In genomic region chr16:3458852-3459361, GRCh38 we compare ENCODE assay signal across 6 cellular contexts. TPM values are rescaled to one million over a fixed set of nuclear protein-coding genes. Genes with fewer than 3 reads are reported as not detected.
DNase-seq lines count a peak whose midpoint lies in the region; ATAC-seq, FAIRE-seq and TF ChIP-seq lines count a peak whose summit lies in the region.

No MANE protein-coding gene starts in this region.

- H3K27ac ChIP-seq in CD4-positive, alpha-beta memory T cell (ENCODE audit: low read depth, low read length) = peak overlapping the region; percentile 88
- peak overlapping the region; percentile 65 for H3K27ac ChIP-seq in H1 (ENCODE audit: low read depth, low read length)
- peak overlapping the region; percentile 98 for H3K27ac ChIP-seq in rectal smooth muscle tissue (ENCODE audit: low read depth, low read length)

- H4K91ac ChIP-seq in H1 (replicated peaks; ENCODE audit: insufficient read length, low read length) = no peak overlapping the region

- peak overlapping the region; percentile 75 to 97 (median 94) for H3K27ac Mint-ChIP-seq in CD4-positive, alpha-beta memory T cell
- peak overlapping the region; percentile 49 to 87 (median 72) for H3K27ac Mint-ChIP-seq in IgD-negative memory B cell

- H4K8ac ChIP-seq in H1 (ENCODE audit: extremely low read depth, insufficient read depth, low read length) = no peak overlapping the region

- no peak for TF ChIP-seq RAD21 in H1 (IDR thresholded peaks at IDR 0.05 in 1 of 2, conservative IDR thresholded peaks at IDR 0.05 in 1 of 2; ENCODE audit: low read depth in 2 of 2, low read length in 2 of 2)

- H3K9ac ChIP-seq in H1 (replicated peaks in 1 of 4; ENCODE audit: extremely low read depth in 1 of 4, low read depth in 3 of 4, low read length in 3 of 4) = peak overlapping the region; percentile 45 to 92 (median 86); a peak in 6 of 7 replicates
- H3K9ac ChIP-seq in rectal smooth muscle tissue (ENCODE audit: low read length) = peak overlapping the region; percentile 80

- no peaks in the 10 kb centered on the region for H3K36me3 ChIP-seq in CD4-positive, alpha-beta memory T cell (ENCODE audit: insufficient read depth, low read length)
- H3K36me3 ChIP-seq in H1 (ENCODE audit: control insufficient read depth in 2 of 4, insufficient read depth in 4 of 4, low read length in 3 of 4) = no peaks in the 10 kb centered on the region
- no peaks in the 10 kb centered on the region for H3K36me3 ChIP-seq in rectal smooth muscle tissue (ENCODE audit: control insufficient read depth, insufficient read depth, low read length)

- H2BK5ac ChIP-seq in H1 (ENCODE audit: low read depth, low read length) = peak overlapping the region; percentile 95; the same call in 1 of the 2 replicates

- TF ChIP-seq POLR2A in H1 (IDR thresholded peaks at IDR 0.05; ENCODE audit: control extremely low read depth in 1 of 2, low read depth in 2 of 2, low read length in 2 of 2) = no peak

- H2BK12ac ChIP-seq in H1 (ENCODE audit: low read depth, low read length) = no peak overlapping the region

- H3K4me3 Mint-ChIP-seq in CD4-positive, alpha-beta memory T cell = peak overlapping the region; percentile 74 to 94 (median 94)
- peak overlapping the region; percentile 63 to 94 (median 91) for H3K4me3 Mint-ChIP-seq in IgD-negative memory B cell

- TF ChIP-seq EP300 in H1 (IDR thresholded peaks at IDR 0.05; ENCODE audit: borderline replicate concordance in 1 of 2, low read depth in 2 of 2, low read length in 2 of 2) = no peak

- H3K23ac ChIP-seq in H1 (ENCODE audit: insufficient read length) = no peak overlapping the region

- no peak overlapping the region for H2BK20ac ChIP-seq in H1 (ENCODE audit: low read length)

- intact Hi-C loops in CD4-positive, alpha-beta memory T cell (cut with micrococcal nuclease) = loop anchor here (1.0 to 10.0 kb wide), 4 partner anchors 16 to 304 kb away; partner anchors contain the start of genes NAA60, TIGD7, ZNF263 and ZNF597

- CTCF ChIA-PET in CD4-positive, alpha-beta memory T cell (lab: Charles Lee; ENCODE audit: partially characterized antibody) = interaction anchor here (0.8 kb wide), 1 partner anchor 196 kb away, joined by 3 read pairs; no protein-coding TSS in a partner anchor
- CTCF ChIA-PET in H1 (lab: Charles Lee; ENCODE audit: partially characterized antibody) = no interaction called here

- ATAC-seq in HG03097 (IDR thresholded peaks at IDR 0.05; ENCODE audit: low FRiP score, unreplicated experiment) = no peak

- H3K4me3 ChIP-seq in CD4-positive, alpha-beta memory T cell (ENCODE audit: low read length in 2 of 2) = peak overlapping the region; percentile 79 to 94
- H3K4me3 ChIP-seq in H1 (ENCODE audit: extremely low read depth in 1 of 4, insufficient read depth in 2 of 4, low read depth in 3 of 4, low read length in 4 of 4) = peak overlapping the region; percentile 85 to 97 (median 88)
- H3K4me3 ChIP-seq in rectal smooth muscle tissue (ENCODE audit: low read length) = peak overlapping the region; percentile 97

- peaks cover 12 to 56% of the 10 kb centered on the region in 2 experiments for H3K79me2 ChIP-seq in H1 (ENCODE audit: control insufficient read depth in 1 of 2, insufficient read depth in 2 of 2, low read length in 2 of 2)

- peaks cover 8% of the 10 kb centered on the region; the same call in 1 of the 2 replicates for H3K23me2 ChIP-seq in H1 (ENCODE audit: low read depth, low read length)

- no peak overlapping the region for H3K14ac ChIP-seq in H1 (ENCODE audit: insufficient read length)

- H3K27me3 ChIP-seq in CD4-positive, alpha-beta memory T cell (ENCODE audit: insufficient read depth, low read length) = no peaks in the 10 kb centered on the region
- H3K27me3 ChIP-seq in H1 (replicated peaks in 1 of 4; ENCODE audit: control insufficient read depth in 3 of 4, extremely low read depth in 1 of 4, insufficient read depth in 3 of 4, low read length in 3 of 4) (no peaks in the 10 kb centered on the region), rectal smooth muscle tissue (ENCODE audit: control insufficient read depth, insufficient read depth, low read length) (no peaks in the 10 kb centered on the region)

- H3K9me3 Mint-ChIP-seq in CD4-positive, alpha-beta memory T cell = no peaks in the 10 kb centered on the region
- no peaks in the 10 kb centered on the region for H3K9me3 Mint-ChIP-seq in IgD-negative memory B cell

- peaks cover 0 to 6% of the 10 kb centered on the region in 2 donors for H3K36me3 Mint-ChIP-seq in CD4-positive, alpha-beta memory T cell
- no peaks in the 10 kb centered on the region for H3K36me3 Mint-ChIP-seq in IgD-negative memory B cell

- H3K4me1 Mint-ChIP-seq in CD4-positive, alpha-beta memory T cell = peaks cover 33 to 61% (median 49%) of the 10 kb centered on the region in 4 donors
- H3K4me1 Mint-ChIP-seq in IgD-negative memory B cell = peaks cover 37 to 39% (median 38%) of the 10 kb centered on the region in 3 donors

- H3K4me1 ChIP-seq in CD4-positive, alpha-beta memory T cell (ENCODE audit: insufficient read depth, low read length) = peaks cover 58% of the 10 kb centered on the region
- H3K4me1 ChIP-seq in H1 (replicated peaks in 1 of 4; ENCODE audit: control insufficient read depth in 3 of 4, insufficient read depth in 4 of 4, low read length in 3 of 4) = peaks cover 6 to 25% (median 17%) of the 10 kb centered on the region in 4 experiments; a peak in 6 of 7 replicates
- H3K4me1 ChIP-seq in rectal smooth muscle tissue (ENCODE audit: control insufficient read depth, insufficient read depth, low read length) = peaks cover 14% of the 10 kb centered on the region

- no peak overlapping the region for H2BK120ac ChIP-seq in H1 (replicated peaks; ENCODE audit: low read depth, low read length)

- H3K79me1 ChIP-seq in H1 (ENCODE audit: low read depth, low read length) = peaks cover 4% of the 10 kb centered on the region; the same call in 1 of the 2 replicates

- H4K20me1 ChIP-seq in H1 (replicated peaks in 1 of 2; ENCODE audit: control insufficient read depth in 1 of 2, insufficient read depth in 2 of 2, low read length in 2 of 2) = peaks cover 8 to 13% of the 10 kb centered on the region in 2 experiments

- peak in 3 of 5 donors; percentile 18 to 26 (median 24) for DNase-seq in CD4-positive, alpha-beta memory T cell
- no peak for DNase-seq in H1 (ENCODE audit: low read depth in 1 of 2, low spot score in 2 of 2)
- no peak for DNase-seq in activated CD4-positive, alpha-beta T cell treated with anti-CD3 and anti-CD28 coated beads, Interleukin-2, amount 50 U/mL, for 1 hour

- H2BK15ac ChIP-seq in H1 (ENCODE audit: low read length) = no peak overlapping the region

- no peak for TF ChIP-seq CTCF in H1 (IDR thresholded peaks at IDR 0.05; ENCODE audit: control extremely low read depth in 1 of 3, insufficient read depth in 1 of 3, low read depth in 1 of 3, low read length in 3 of 3)

- no peak overlapping the region for H2AK5ac ChIP-seq in H1 (ENCODE audit: low read depth, low read length)

- no peak for FAIRE-seq in H1 (lab: Jason Lieb, UNC)

- POLR2A ChIA-PET in CD4-positive, alpha-beta memory T cell (lab: Charles Lee; ENCODE audit: partially characterized antibody) = interaction anchor here (1.0 to 2.0 kb wide), 2 partner anchors 15 to 42 kb away, joined by 6 to 7 read pairs; partner anchors contain the start of genes CLUAP1, NAA60 and ZNF597
- POLR2A ChIA-PET in H1 (lab: Charles Lee; ENCODE audit: partially characterized antibody) = interaction anchor here (0.6 to 1.0 kb wide), 5 partner anchors 9 to 309 kb away, joined by 3 to 5 read pairs (median 4); no protein-coding TSS in a partner anchor

- H2AFZ ChIP-seq in H1 (ENCODE audit: low read length) = no peak overlapping the region

- no peak overlapping the region for H4K5ac ChIP-seq in H1 (ENCODE audit: insufficient read length, low read depth, low read length)

- H3K4ac ChIP-seq in H1 (replicated peaks; ENCODE audit: insufficient read length, low read depth, low read length) = no peak overlapping the region

- no peak overlapping the region for H3K56ac ChIP-seq in H1 (replicated peaks; ENCODE audit: insufficient read length, low read depth, low read length)

- H3K27me3 Mint-ChIP-seq in CD4-positive, alpha-beta memory T cell = no peaks in the 10 kb centered on the region
- H3K27me3 Mint-ChIP-seq in IgD-negative memory B cell = no peaks in the 10 kb centered on the region

- peak overlapping the region; percentile 14; the same call in 1 of the 2 replicates for H3K18ac ChIP-seq in H1 (ENCODE audit: extremely low read depth, low read length)

- H3K9me3 ChIP-seq in CD4-positive, alpha-beta memory T cell (ENCODE audit: control insufficient read depth in 1 of 2, low read length in 2 of 2) = no peaks in the 10 kb centered on the region
- no peaks in the 10 kb centered on the region for H3K9me3 ChIP-seq in H1 (ENCODE audit: insufficient read depth in 2 of 2, low read depth in 1 of 2, low read length in 1 of 2)

- peak overlapping the region; percentile 72 to 85 for H3K4me2 ChIP-seq in H1 (ENCODE audit: insufficient read depth in 1 of 2, low read depth in 2 of 2, low read length in 2 of 2)

- WGBS in H1 (ENCODE audit: extremely low coverage in 1 of 2, insufficient coverage in 1 of 2, insufficient read length in 1 of 2, insufficient replicate concordance in 2 of 2, low coverage in 1 of 2, low lambda C conversion rate in 2 of 2, missing lambda C conversion rate in 1 of 2), 2 experiments = 37% methylated on average over 10 of the region's 10 CpGs; no CpG with 5 or more reads in 1 of the 2 experiments

RNA-seq across cellular contexts. Expression of gene NAA60, which starts 15.4 kb away (rescaled TPM):
- total RNA-seq in CD4-positive, alpha-beta memory T cell = 10 to 100 TPM; 58.1 to 62.9 TPM
- 10 to 100 TPM; 28.2 to 59.6 TPM for polyA plus RNA-seq in CD4-positive, alpha-beta memory T cell
- polyA plus RNA-seq in IgD-negative memory B cell (36.5 TPM), H1 (2011; rRNA removed) (34.1 and 61.0 TPM in 2 replicates)
- total RNA-seq in H1 (2021; fragmentation: NEBNext Ultra II Directional; extraction: Animal tissue kit (Norgen Biotek cat#: 25700)) = 47.6 and 48.3 TPM in 2 replicates
- polyA plus RNA-seq in H1 (2011; cell fraction: cytosol; rRNA removed) = 33.0 TPM
- 48.7 TPM for polyA plus RNA-seq in H1 (2011; cell fraction: nucleus; rRNA removed)
- 41.4 to 49.1 TPM (median 44.4 TPM) in 4 replicates for polyA plus RNA-seq in H1 (2012, experiment 1 of 2)
- 52.5 TPM for polyA plus RNA-seq in H1 (2012, experiment 2 of 2)
- polyA plus RNA-seq in H1 (2013, experiment 1 of 2) = 47.4 TPM
- 50.5 TPM for polyA plus RNA-seq in H1 (2013, experiment 2 of 2)
- polyA minus RNA-seq in H1 (2011; rRNA and poly(A)+ RNA removed) = 17.2 and 21.9 TPM in 2 replicates
- polyA minus RNA-seq in H1 (2011; cell fraction: cytosol; rRNA and poly(A)+ RNA removed) = 29.6 TPM
- 22.6 TPM for polyA minus RNA-seq in H1 (2011; cell fraction: nucleus; rRNA and poly(A)+ RNA removed)

RNA-seq across cellular contexts. Expression of gene ZNF597, which starts 15.6 kb away (rescaled TPM):
- total RNA-seq in CD4-positive, alpha-beta memory T cell = 1 to 10 TPM; 5.3 TPM
- polyA plus RNA-seq in CD4-positive, alpha-beta memory T cell = 1 to 10 TPM; 1.0 to 1.9 TPM
- polyA plus RNA-seq in IgD-negative memory B cell (1.0 TPM), H1 (2011; rRNA removed) (0.63 and 0.68 TPM in 2 replicates)
- 2.3 and 2.6 TPM in 2 replicates for total RNA-seq in H1 (2021; fragmentation: NEBNext Ultra II Directional; extraction: Animal tissue kit (Norgen Biotek cat#: 25700))
- 0.94 TPM for polyA plus RNA-seq in H1 (2011; cell fraction: cytosol; rRNA removed)
- polyA plus RNA-seq in H1 (2011; cell fraction: nucleus; rRNA removed) = 0.68 TPM
- polyA plus RNA-seq in H1 (2012, experiment 1 of 2) = 1.1 to 1.7 TPM (median 1.3 TPM) in 4 replicates
- 0.14 TPM for polyA plus RNA-seq in H1 (2012, experiment 2 of 2)
- 1.5 TPM for polyA plus RNA-seq in H1 (2013, experiment 1 of 2)
- polyA plus RNA-seq in H1 (2013, experiment 2 of 2) = 1.6 TPM
- polyA minus RNA-seq in H1 (2011; rRNA and poly(A)+ RNA removed) = 2.2 and 2.7 TPM in 2 replicates
- polyA minus RNA-seq in H1 (2011; cell fraction: cytosol; rRNA and poly(A)+ RNA removed) = 1.0 TPM
- 2.4 TPM for polyA minus RNA-seq in H1 (2011; cell fraction: nucleus; rRNA and poly(A)+ RNA removed)

RNA-seq across cellular contexts. Expression of gene C16orf90, which starts 36.4 kb away (rescaled TPM):
- not detected for total RNA-seq in CD4-positive, alpha-beta memory T cell
- not detected for polyA plus RNA-seq in CD4-positive, alpha-beta memory T cell
- polyA plus RNA-seq in IgD-negative memory B cell (not detected), H1 (2011; rRNA removed) (not detected in 2 replicates)
- total RNA-seq in H1 (2021; fragmentation: NEBNext Ultra II Directional; extraction: Animal tissue kit (Norgen Biotek cat#: 25700)) = not detected in 2 replicates
- polyA plus RNA-seq in H1 (2011; cell fraction: cytosol; rRNA removed) = not detected
- not detected for polyA plus RNA-seq in H1 (2011; cell fraction: nucleus; rRNA removed)
- polyA plus RNA-seq in H1 (2012, experiment 1 of 2) = not detected in 4 replicates
- polyA plus RNA-seq in H1 (2012, experiment 2 of 2) = not detected
- polyA plus RNA-seq in H1 (2013, experiment 1 of 2) = not detected
- polyA plus RNA-seq in H1 (2013, experiment 2 of 2) = not detected
- polyA minus RNA-seq in H1 (2011; rRNA and poly(A)+ RNA removed) = not detected in 2 replicates
- polyA minus RNA-seq in H1 (2011; cell fraction: cytosol; rRNA and poly(A)+ RNA removed) = not detected
- polyA minus RNA-seq in H1 (2011; cell fraction: nucleus; rRNA and poly(A)+ RNA removed) = not detected

RNA-seq across cellular contexts. Expression of gene CLUAP1, which starts 41.9 kb away (rescaled TPM):
- 10 to 100 TPM; 24.6 to 25.4 TPM for total RNA-seq in CD4-positive, alpha-beta memory T cell
- polyA plus RNA-seq in CD4-positive, alpha-beta memory T cell = 10 to 100 TPM; 26.4 to 41.5 TPM
- polyA plus RNA-seq in IgD-negative memory B cell (3.9 TPM), H1 (2011; rRNA removed) (4.0 and 4.8 TPM in 2 replicates)
- 11.5 and 15.1 TPM in 2 replicates for total RNA-seq in H1 (2021; fragmentation: NEBNext Ultra II Directional; extraction: Animal tissue kit (Norgen Biotek cat#: 25700))
- polyA plus RNA-seq in H1 (2011; cell fraction: cytosol; rRNA removed) = 8.8 TPM
- 4.2 TPM for polyA plus RNA-seq in H1 (2011; cell fraction: nucleus; rRNA removed)
- 8.5 to 13.0 TPM (median 11.9 TPM) in 4 replicates for polyA plus RNA-seq in H1 (2012, experiment 1 of 2)
- 2.7 TPM for polyA plus RNA-seq in H1 (2012, experiment 2 of 2)
- 6.9 TPM for polyA plus RNA-seq in H1 (2013, experiment 1 of 2)
- 6.8 TPM for polyA plus RNA-seq in H1 (2013, experiment 2 of 2)
- 9.0 and 13.4 TPM in 2 replicates for polyA minus RNA-seq in H1 (2011; rRNA and poly(A)+ RNA removed)
- 12.3 TPM for polyA minus RNA-seq in H1 (2011; cell fraction: cytosol; rRNA and poly(A)+ RNA removed)
- polyA minus RNA-seq in H1 (2011; cell fraction: nucleus; rRNA and poly(A)+ RNA removed) = 10.6 TPM

RNA-seq across cellular contexts. Expression of gene ZNF174, which starts 57.9 kb away (rescaled TPM):
- 10 to 100 TPM; 17.9 to 18.0 TPM for total RNA-seq in CD4-positive, alpha-beta memory T cell
- 10 to 100 TPM in 1 of 2 donors, 1 to 10 TPM in 1; 9.5 to 19.0 TPM for polyA plus RNA-seq in CD4-positive, alpha-beta memory T cell
- polyA plus RNA-seq in IgD-negative memory B cell (15.5 TPM), H1 (2011; rRNA removed) (9.1 and 10.9 TPM in 2 replicates)
- 12.2 and 12.7 TPM in 2 replicates for total RNA-seq in H1 (2021; fragmentation: NEBNext Ultra II Directional; extraction: Animal tissue kit (Norgen Biotek cat#: 25700))
- 13.0 TPM for polyA plus RNA-seq in H1 (2011; cell fraction: cytosol; rRNA removed)
- polyA plus RNA-seq in H1 (2011; cell fraction: nucleus; rRNA removed) = 12.6 TPM
- polyA plus RNA-seq in H1 (2012, experiment 1 of 2) = 8.4 to 11.7 TPM (median 10.8 TPM) in 4 replicates
- polyA plus RNA-seq in H1 (2012, experiment 2 of 2) = 8.6 TPM
- polyA plus RNA-seq in H1 (2013, experiment 1 of 2) = 12.2 TPM
- 11.6 TPM for polyA plus RNA-seq in H1 (2013, experiment 2 of 2)
- 8.5 and 9.8 TPM in 2 replicates for polyA minus RNA-seq in H1 (2011; rRNA and poly(A)+ RNA removed)
- polyA minus RNA-seq in H1 (2011; cell fraction: cytosol; rRNA and poly(A)+ RNA removed) = 5.7 TPM
- 15.9 TPM for polyA minus RNA-seq in H1 (2011; cell fraction: nucleus; rRNA and poly(A)+ RNA removed)

Comparison
In these comparisons a context has a peak if more than half of its experiments do, and no peak if none do; other contexts are left out.
1. DNase-seq: peak in CD4-positive, alpha-beta memory T cell (3 of 5); none in H1 (0 of 2) and activated CD4-positive, alpha-beta T cell treated with anti-CD3 and anti-CD28 coated beads, Interleukin-2, amount 50 U/mL, for 1 hour (single experiment).
2. Peak in every context shown above with its lines, with median percentiles within 50 percentile points of each other: H3K27ac ChIP-seq and H3K4me3 ChIP-seq.